In genomic region chr3:191634902-191635301, GRCh38 we compare ENCODE assay signal across 33 cellular contexts.
"Had no signal": no experiment of that assay in that cellular context is flagged by ENCODE, and none has a peak within 500 bp of the region (broad histone marks: within the 10 kb centered on the region; RNA-seq: fewer than 3 reads in every experiment).

No MANE protein-coding gene starts in this region.

- H3K36me3 ChIP-seq: cardiac muscle cell, WERI-Rb-1 had no signal

- H3K4me3 ChIP-seq: cardiac muscle cell had no signal

- H3K27me3 ChIP-seq: cardiac muscle cell had no signal

- H3K4me1 Mint-ChIP-seq: activated CD4-positive, alpha-beta memory T cell treated with anti-CD3 and anti-CD28 coated beads, Interleukin-2, amount 10 ng/mL, durations not matched to agents 7 days and 5 days; activated CD8-positive, alpha-beta memory T cell treated with anti-CD3 and anti-CD28 coated beads, Interleukin-2, amount 10 ng/mL, durations not matched to agents 7 days and 5 days; activated naive CD4-positive, alpha-beta T cell treated with anti-CD3 and anti-CD28 coated beads, Interleukin-2, amount 10 ng/mL, durations not matched to agents 7 days and 5 days; activated naive CD8-positive, alpha-beta T cell treated with anti-CD3 and anti-CD28 coated beads for 36 hours; central memory CD8-positive, alpha-beta T cell had no signal

- H3K9me3 Mint-ChIP-seq: activated naive CD8-positive, alpha-beta T cell treated with anti-CD3 and anti-CD28 coated beads for 36 hours had no signal

- H3K27ac ChIP-seq: cardiac muscle cell, WERI-Rb-1 had no signal

- H3K27me3 Mint-ChIP-seq: activated CD4-positive, alpha-beta memory T cell treated with anti-CD3 and anti-CD28 coated beads, Interleukin-2, amount 10 ng/mL, durations not matched to agents 7 days and 5 days; activated CD8-positive, alpha-beta memory T cell treated with anti-CD3 and anti-CD28 coated beads, Interleukin-2, amount 10 ng/mL, durations not matched to agents 7 days and 5 days; activated naive CD4-positive, alpha-beta T cell treated with anti-CD3 and anti-CD28 coated beads, Interleukin-2, amount 10 ng/mL, durations not matched to agents 7 days and 5 days; activated naive CD8-positive, alpha-beta T cell treated with anti-CD3 and anti-CD28 coated beads for 36 hours; central memory CD8-positive, alpha-beta T cell had no signal

- DNase-seq: activated CD4-positive, alpha-beta memory T cell treated with anti-CD3 and anti-CD28 coated beads, Interleukin-2, amount 10 ng/mL, durations not matched to agents 7 days and 5 days; activated CD4-positive, alpha-beta T cell treated with anti-CD3 and anti-CD28 coated beads for 1 hour; activated CD4-positive, alpha-beta T cell treated with anti-CD3 and anti-CD28 coated beads for 48 hours; activated CD4-positive, CD25-positive, alpha-beta regulatory T cell; activated CD8-positive, alpha-beta memory T cell treated with anti-CD3 and anti-CD28 coated beads for 24 hours; activated CD8-positive, alpha-beta memory T cell treated with anti-CD3 and anti-CD28 coated beads, Interleukin-2, amount 10 ng/mL, durations not matched to agents 7 days and 5 days; activated CD8-positive, alpha-beta memory T cell treated with anti-CD3 and anti-CD28 coated beads, Interleukin-2, amount 50 U/mL, for 48 hours; activated effector memory CD4-positive, alpha-beta T cell treated with Interleukin-2 at 50 U/mL for 16 hours; activated naive CD4-positive, alpha-beta T cell treated with anti-CD3 and anti-CD28 coated beads, Interleukin-2, amount 10 ng/mL, durations not matched to agents 7 days and 5 days; activated naive CD8-positive, alpha-beta T cell treated with anti-CD3 and anti-CD28 coated beads for 36 hours; activated T-cell treated with anti-CD3 and anti-CD28 coated beads, Interleukin-2, amount 50 U/mL, for 48 hours; amniotic stem cell; aorta; NCI-H1092 treated with DMSO at 0.1 percent for 48 hours; NCI-H1417; NCI-H146; NCI-H187; NCI-H2029 treated with DMSO at 0.1 percent for 48 hours; NCI-H2107; NCI-H226; NCI-H446 treated with DMSO at 0.1 percent for 48 hours; NCI-H524; NCI-H69; NK-92 treated with Interleukin-12 subunit alpha and Interleukin-12 subunit beta, amount 100 ng/mL, for 24 hours; PC-3; Right ventricle myocardium superior; SW 1271; T-helper 1 cell; T-helper 2 cell; T-helper 9 cell; WERI-Rb-1 had no signal

- H3K27ac Mint-ChIP-seq: activated CD4-positive, alpha-beta memory T cell treated with anti-CD3 and anti-CD28 coated beads, Interleukin-2, amount 10 ng/mL, durations not matched to agents 7 days and 5 days; activated CD8-positive, alpha-beta memory T cell treated with anti-CD3 and anti-CD28 coated beads, Interleukin-2, amount 10 ng/mL, durations not matched to agents 7 days and 5 days; activated naive CD4-positive, alpha-beta T cell treated with anti-CD3 and anti-CD28 coated beads, Interleukin-2, amount 10 ng/mL, durations not matched to agents 7 days and 5 days; activated naive CD8-positive, alpha-beta T cell treated with anti-CD3 and anti-CD28 coated beads for 36 hours had no signal

- H3K36me3 Mint-ChIP-seq: activated CD8-positive, alpha-beta memory T cell treated with anti-CD3 and anti-CD28 coated beads, Interleukin-2, amount 10 ng/mL, durations not matched to agents 7 days and 5 days; activated naive CD4-positive, alpha-beta T cell treated with anti-CD3 and anti-CD28 coated beads, Interleukin-2, amount 10 ng/mL, durations not matched to agents 7 days and 5 days; activated naive CD8-positive, alpha-beta T cell treated with anti-CD3 and anti-CD28 coated beads for 36 hours had no signal

- H3K4me3 Mint-ChIP-seq: activated CD4-positive, alpha-beta memory T cell treated with anti-CD3 and anti-CD28 coated beads, Interleukin-2, amount 10 ng/mL, durations not matched to agents 7 days and 5 days; activated CD8-positive, alpha-beta memory T cell treated with anti-CD3 and anti-CD28 coated beads, Interleukin-2, amount 10 ng/mL, durations not matched to agents 7 days and 5 days; activated naive CD4-positive, alpha-beta T cell treated with anti-CD3 and anti-CD28 coated beads, Interleukin-2, amount 10 ng/mL, durations not matched to agents 7 days and 5 days; activated naive CD8-positive, alpha-beta T cell treated with anti-CD3 and anti-CD28 coated beads for 36 hours; central memory CD8-positive, alpha-beta T cell had no signal

- ATAC-seq: activated CD8-positive, alpha-beta memory T cell treated with anti-CD3 and anti-CD28 coated beads, Interleukin-2, amount 10 ng/mL, durations not matched to agents 7 days and 5 days; PC-3 had no signal
